In the genomic region with DNA sequence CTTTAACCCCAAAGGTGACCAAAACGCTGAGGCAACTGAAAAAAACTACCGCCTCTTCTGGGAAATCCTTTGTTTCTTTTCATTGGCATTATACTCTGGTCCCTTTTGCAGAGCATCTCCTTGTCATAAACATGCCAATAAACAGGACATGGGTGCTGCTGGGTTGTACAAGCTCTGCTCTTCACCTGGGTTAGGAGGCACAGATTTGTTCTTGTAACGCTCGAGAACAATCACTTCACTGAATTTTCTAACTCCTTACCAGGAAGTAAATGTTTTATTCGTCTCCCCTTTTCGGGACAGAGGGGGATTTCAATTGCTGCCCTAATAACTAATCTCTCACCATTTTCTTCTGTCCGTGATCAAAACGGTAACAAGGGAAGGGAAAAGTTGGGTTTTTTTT, we compare ENCODE assay signal across 8 cellular contexts.
DNase-seq lines count a peak whose midpoint lies in the region; ATAC-seq and TF ChIP-seq lines count a peak whose summit lies in the region.

No MANE protein-coding gene starts in this region.

- CTCF ChIA-PET in HEK293T (lab: Yijun Ruan, JAX) = interaction anchor here (0.8 kb wide), 1 partner anchor 62 kb away, joined by 3 read pairs; a partner anchor contains a TSS

- peak overlapping the region; percentile 89 for H3K27ac Mint-ChIP-seq in stimulated activated naive B cell treated with anti-CD40 and anti-IgM and Interleukin-4, amounts not matched to agents 10 μg/mL and 1 μg/mL and 100 μg/mL, for 72 hours

- no peak for TF ChIP-seq CTCF in WI38 (IDR thresholded peaks at IDR 0.05; ENCODE audit: low read depth, low read length)

- H3K4me1 Mint-ChIP-seq in stimulated activated naive B cell treated with anti-CD40 and anti-IgM and Interleukin-4, amounts not matched to agents 10 μg/mL and 1 μg/mL and 100 μg/mL, for 72 hours = peaks cover 7 to 24% of the 10 kb centered on the region in 2 donors

- peaks cover 2% of the 10 kb centered on the region for H3K27me3 ChIP-seq in iPS-15b (ENCODE audit: control insufficient read depth, insufficient read depth, low read length)

- H3K4me1 ChIP-seq in iPS-15b (ENCODE audit: control insufficient read depth, insufficient read depth, low read length) = peaks cover 18% of the 10 kb centered on the region

- POLR2A ChIA-PET in HEK293T (lab: Yijun Ruan, JAX) = interaction anchor here (1.5 kb wide), 1 partner anchor 63 kb away, joined by 4 read pairs; a partner anchor contains a TSS

- no peaks in the 10 kb centered on the region for H3K36me3 Mint-ChIP-seq in stimulated activated naive B cell treated with anti-CD40 and anti-IgM and Interleukin-4, amounts not matched to agents 10 μg/mL and 1 μg/mL and 100 μg/mL, for 72 hours

- no peaks in the 10 kb centered on the region for H3K9me3 ChIP-seq in iPS-15b (ENCODE audit: control insufficient read depth, insufficient read depth, low read length)

- no peaks in the 10 kb centered on the region for H3K9me3 Mint-ChIP-seq in stimulated activated naive B cell treated with anti-CD40 and anti-IgM and Interleukin-4, amounts not matched to agents 10 μg/mL and 1 μg/mL and 100 μg/mL, for 72 hours

- peaks cover 24 to 30% of the 10 kb centered on the region in 2 donors for H3K27me3 Mint-ChIP-seq in stimulated activated naive B cell treated with anti-CD40 and anti-IgM and Interleukin-4, amounts not matched to agents 10 μg/mL and 1 μg/mL and 100 μg/mL, for 72 hours

- H3K4me3 ChIP-seq in WI38 (ENCODE audit: low read depth, low read length) (peak overlapping the region; percentile 54), iPS-15b (ENCODE audit: low read depth, low read length) (peak overlapping the region; percentile 84)

- H3K4me3 Mint-ChIP-seq in stimulated activated naive B cell treated with anti-CD40 and anti-IgM and Interleukin-4, amounts not matched to agents 10 μg/mL and 1 μg/mL and 100 μg/mL, for 72 hours = peak overlapping the region; percentile 88

- H3K36me3 ChIP-seq in iPS-15b (ENCODE audit: control insufficient read depth, insufficient read depth, low read length) = no peaks in the 10 kb centered on the region

- ATAC-seq in stimulated activated naive B cell treated with anti-CD40 and anti-IgM and Interleukin-4, amounts not matched to agents 10 μg/mL and 1 μg/mL and 100 μg/mL, for 72 hours (replicated peaks) = no peak
- ATAC-seq in GM21717 (IDR thresholded peaks at IDR 0.05; ENCODE audit: unreplicated experiment) = no peak

- peak; percentile 6 for DNase-seq in NCI-H2227 (lab: John Stamatoyannopoulos, UW; ENCODE audit: unreplicated experiment)
- DNase-seq in NCI-H2227 treated with DMSO at 0.1 percent for 48 hours (lab: John Stamatoyannopoulos, UW) = no peak
- DNase-seq in stimulated activated naive B cell treated with anti-CD40 and anti-IgM and Interleukin-4, amounts not matched to agents 10 μg/mL and 1 μg/mL and 100 μg/mL, for 72 hours = no peak
- no peak for DNase-seq in HEK293T (ENCODE audit: extremely low spot score)
- DNase-seq in Kasumi-1 (lab: John Stamatoyannopoulos, UW) = no peak

- no peak overlapping the region for H3K9ac ChIP-seq in iPS-15b (ENCODE audit: low read depth, low read length)

TF ChIP-seq in HEK293T, 16 proteins besides CTCF, POLR2A, EP300 and RAD21:
- TF ChIP-seq FOXM1 (IDR thresholded peaks at IDR 0.05; ENCODE audit: borderline replicate concordance) (no peak), SP1 (IDR thresholded peaks at IDR 0.05) (no peak), TARDBP (IDR thresholded peaks at IDR 0.05) (no peak), ARNT (IDR thresholded peaks at IDR 0.05) (no peak), ELF4 (IDR thresholded peaks at IDR 0.05) (no peak), FOXK2 (IDR thresholded peaks at IDR 0.05) (no peak), L3MBTL2 (conservative IDR thresholded peaks at IDR 0.05) (no peak), HDGF (IDR thresholded peaks at IDR 0.05; ENCODE audit: borderline replicate concordance) (no peak), CTBP1 (IDR thresholded peaks at IDR 0.05; ENCODE audit: borderline replicate concordance) (no peak), BHLHE40 (IDR thresholded peaks at IDR 0.05; ENCODE audit: borderline replicate concordance) (no peak), FOXA1 (IDR thresholded peaks at IDR 0.05) (no peak), ZNF384 (IDR thresholded peaks at IDR 0.05) (no peak), SUZ12 (IDR thresholded peaks at IDR 0.05) (no peak), LEF1 (IDR thresholded peaks at IDR 0.05; ENCODE audit: borderline replicate concordance) (no peak), NFRKB (IDR thresholded peaks at IDR 0.05) (no peak)
- TF ChIP-seq, protein P1, sequence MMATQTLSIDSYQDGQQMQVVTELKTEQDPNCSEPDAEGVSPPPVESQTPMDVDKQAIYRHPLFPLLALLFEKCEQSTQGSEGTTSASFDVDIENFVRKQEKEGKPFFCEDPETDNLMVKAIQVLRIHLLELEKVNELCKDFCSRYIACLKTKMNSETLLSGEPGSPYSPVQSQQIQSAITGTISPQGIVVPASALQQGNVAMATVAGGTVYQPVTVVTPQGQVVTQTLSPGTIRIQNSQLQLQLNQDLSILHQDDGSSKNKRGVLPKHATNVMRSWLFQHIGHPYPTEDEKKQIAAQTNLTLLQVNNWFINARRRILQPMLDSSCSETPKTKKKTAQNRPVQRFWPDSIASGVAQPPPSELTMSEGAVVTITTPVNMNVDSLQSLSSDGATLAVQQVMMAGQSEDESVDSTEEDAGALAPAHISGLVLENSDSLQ (IDR thresholded peaks at IDR 0.05) = no peak
